In the genomic region with DNA sequence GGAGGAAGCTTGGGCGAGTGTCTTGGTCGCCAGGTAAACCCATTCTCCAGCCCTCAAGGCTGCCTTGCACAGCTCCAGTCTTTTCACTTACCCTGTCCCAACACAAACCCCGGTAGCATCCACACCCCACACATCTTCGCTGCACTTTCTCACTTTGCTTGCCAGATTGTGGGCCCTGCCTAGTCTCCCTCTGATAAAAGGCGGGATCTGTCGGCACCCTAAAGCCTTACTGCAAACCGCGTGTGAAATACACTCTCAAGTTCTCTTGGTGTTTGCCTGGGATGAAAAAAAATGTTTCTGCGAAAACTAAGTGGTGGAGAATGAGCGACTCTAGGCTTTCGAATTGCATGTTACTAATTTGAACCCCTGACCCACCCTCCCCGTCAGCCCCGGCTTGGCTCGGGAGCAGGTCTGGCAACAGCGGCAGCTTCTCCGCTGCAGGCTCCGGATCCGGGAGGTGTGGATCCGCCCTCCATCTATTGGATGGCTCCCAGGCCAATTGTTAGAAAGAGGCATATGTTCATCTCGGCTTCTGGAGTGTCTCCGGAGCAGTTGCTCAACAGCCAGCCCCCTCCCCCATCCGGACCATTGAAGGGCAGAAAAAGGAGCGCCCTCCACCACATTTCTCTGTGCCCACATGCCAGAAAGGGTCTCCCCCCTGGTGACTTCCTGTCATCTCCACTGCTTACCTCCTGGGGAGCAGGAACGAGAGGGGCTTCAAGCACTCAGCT, we compare ENCODE assay signal across 8 cellular contexts. TPM values are rescaled to one million over a fixed set of nuclear protein-coding genes. Genes with fewer than 3 reads are reported as not detected.
DNase-seq lines count a peak whose midpoint lies in the region; ATAC-seq, FAIRE-seq and TF ChIP-seq lines count a peak whose summit lies in the region.

No MANE protein-coding gene starts in this region.

- H3K27me3 ChIP-seq in MM.1S (replicated peaks; ENCODE audit: insufficient read depth, low read length) (peaks cover 31% of the 10 kb centered on the region), small intestine (ENCODE audit: control insufficient read depth in 2 of 2, insufficient read depth in 2 of 2, low read length in 2 of 2) (peaks cover 3 to 12% of the 10 kb centered on the region in 2 donors)

- H3K4me3 Mint-ChIP-seq in central memory CD8-positive, alpha-beta T cell, result peak overlapping the region; percentile 75

- no peak overlapping the region for H3K9ac ChIP-seq in MM.1S (ENCODE audit: low read length)

- no peaks in the 10 kb centered on the region for H3K9me2 ChIP-seq in MM.1S (replicated peaks; ENCODE audit: insufficient read depth, low read length)

- WGBS in small intestine, 3 donors, result 2 to 10% (median 3%) methylated on average over 23 to 24 of the region's 24 CpGs

- H3K4me3 ChIP-seq in MM.1S (ENCODE audit: low read length) (peak overlapping the region; percentile 42), small intestine (ENCODE audit: low read depth in 1 of 2, low read length in 2 of 2) (peak overlapping the region in 1 of 2 donors; percentile 24)

- H2AFZ ChIP-seq in MM.1S (ENCODE audit: low read length), result peak overlapping the region; percentile 83

- peaks cover 39% of the 10 kb centered on the region for H3K27me3 Mint-ChIP-seq in central memory CD8-positive, alpha-beta T cell

- H3K4me1 ChIP-seq in MM.1S (ENCODE audit: low read length) (no peaks in the 10 kb centered on the region), small intestine (ENCODE audit: control insufficient read depth in 2 of 2, insufficient read depth in 1 of 2, low read depth in 1 of 2, low read length in 1 of 2) (no peaks in the 10 kb centered on the region)

- no peak overlapping the region for H3K27ac Mint-ChIP-seq in central memory CD8-positive, alpha-beta T cell (ENCODE audit: low read depth)

- peaks cover 19% of the 10 kb centered on the region for H3K4me1 Mint-ChIP-seq in central memory CD8-positive, alpha-beta T cell

- H3K9me3 Mint-ChIP-seq in central memory CD8-positive, alpha-beta T cell, result no peaks in the 10 kb centered on the region

- no peak for TF ChIP-seq CTCF in MM.1S (IDR thresholded peaks at IDR 0.05; ENCODE audit: low read length)

- H3K9me3 ChIP-seq in MM.1S (replicated peaks; ENCODE audit: insufficient read depth, low read length) (no peaks in the 10 kb centered on the region), small intestine (ENCODE audit: control insufficient read depth, low read depth) (no peaks in the 10 kb centered on the region)

- ATAC-seq in activated CD4-positive, CD25-positive, alpha-beta regulatory T cell treated with anti-CD3 and anti-CD28 coated beads, Interleukin-2, amount 50 U/mL, for 24 hours, result peak; percentile 37 to 40
- ATAC-seq in SK-N-SH treated with all-trans-retinoic acid at 6 μM for 48 hours, result peak; percentile 65
- no peak for ATAC-seq in central memory CD8-positive, alpha-beta T cell (replicated peaks; ENCODE audit: extremely low read depth, poor library complexity, severe bottlenecking)
- ATAC-seq in GM21576 (IDR thresholded peaks at IDR 0.05; ENCODE audit: unreplicated experiment), result no peak

- no peak for DNase-seq in activated CD4-positive, CD25-positive, alpha-beta regulatory T cell treated with anti-CD3 and anti-CD28 coated beads, Interleukin-2, amount 50 U/mL, for 72 hours
- DNase-seq in MM.1S (peak; percentile 53), small intestine (peak; percentile 58)
- no peak for DNase-seq in central memory CD8-positive, alpha-beta T cell (ENCODE audit: low spot score in 2 of 2)

- H3K4me2 ChIP-seq in MM.1S (ENCODE audit: low read depth, low read length), result peak overlapping the region; percentile 91

- H3K27ac ChIP-seq in MM.1S (ENCODE audit: low read length) (no peak overlapping the region), small intestine (ENCODE audit: low read depth in 1 of 2, low read length in 1 of 2) (no peak overlapping the region)

- FAIRE-seq in islet of Langerhans (lab: Jason Lieb, UNC) (peak; percentile 41), small intestine (lab: Jason Lieb, UNC) (no peak)

- H3K79me2 ChIP-seq in MM.1S (ENCODE audit: low read length), result no peaks in the 10 kb centered on the region

- no peaks in the 10 kb centered on the region for H3K36me3 ChIP-seq in MM.1S (replicated peaks; ENCODE audit: insufficient read depth, low read length)
- no peaks in the 10 kb centered on the region for H3K36me3 ChIP-seq in small intestine (ENCODE audit: control insufficient read depth in 2 of 2, insufficient read depth in 2 of 2, low read length in 2 of 2)

- no peaks in the 10 kb centered on the region for H4K20me1 ChIP-seq in MM.1S (ENCODE audit: insufficient read depth, low read length)

- no peaks in the 10 kb centered on the region for H3K36me3 Mint-ChIP-seq in central memory CD8-positive, alpha-beta T cell (ENCODE audit: insufficient read depth)

- no peaks in the 10 kb centered on the region for H3F3A ChIP-seq in MM.1S (ENCODE audit: insufficient read depth, low read length)

TF ChIP-seq in SK-N-SH treated with all-trans-retinoic acid at 6 μM for 48 hours, 23 proteins besides CTCF, POLR2A, EP300 and RAD21 (continues in another document):
- TF ChIP-seq GLIS3 (CRISPR knock-in tag; IDR thresholded peaks at IDR 0.05), result no peak
- no peak; the same call in 1 of the 2 replicates for TF ChIP-seq TCF4 (CRISPR knock-in tag; IDR thresholded peaks at IDR 0.05; ENCODE audit: borderline replicate concordance)
- TF ChIP-seq, protein P1, sequence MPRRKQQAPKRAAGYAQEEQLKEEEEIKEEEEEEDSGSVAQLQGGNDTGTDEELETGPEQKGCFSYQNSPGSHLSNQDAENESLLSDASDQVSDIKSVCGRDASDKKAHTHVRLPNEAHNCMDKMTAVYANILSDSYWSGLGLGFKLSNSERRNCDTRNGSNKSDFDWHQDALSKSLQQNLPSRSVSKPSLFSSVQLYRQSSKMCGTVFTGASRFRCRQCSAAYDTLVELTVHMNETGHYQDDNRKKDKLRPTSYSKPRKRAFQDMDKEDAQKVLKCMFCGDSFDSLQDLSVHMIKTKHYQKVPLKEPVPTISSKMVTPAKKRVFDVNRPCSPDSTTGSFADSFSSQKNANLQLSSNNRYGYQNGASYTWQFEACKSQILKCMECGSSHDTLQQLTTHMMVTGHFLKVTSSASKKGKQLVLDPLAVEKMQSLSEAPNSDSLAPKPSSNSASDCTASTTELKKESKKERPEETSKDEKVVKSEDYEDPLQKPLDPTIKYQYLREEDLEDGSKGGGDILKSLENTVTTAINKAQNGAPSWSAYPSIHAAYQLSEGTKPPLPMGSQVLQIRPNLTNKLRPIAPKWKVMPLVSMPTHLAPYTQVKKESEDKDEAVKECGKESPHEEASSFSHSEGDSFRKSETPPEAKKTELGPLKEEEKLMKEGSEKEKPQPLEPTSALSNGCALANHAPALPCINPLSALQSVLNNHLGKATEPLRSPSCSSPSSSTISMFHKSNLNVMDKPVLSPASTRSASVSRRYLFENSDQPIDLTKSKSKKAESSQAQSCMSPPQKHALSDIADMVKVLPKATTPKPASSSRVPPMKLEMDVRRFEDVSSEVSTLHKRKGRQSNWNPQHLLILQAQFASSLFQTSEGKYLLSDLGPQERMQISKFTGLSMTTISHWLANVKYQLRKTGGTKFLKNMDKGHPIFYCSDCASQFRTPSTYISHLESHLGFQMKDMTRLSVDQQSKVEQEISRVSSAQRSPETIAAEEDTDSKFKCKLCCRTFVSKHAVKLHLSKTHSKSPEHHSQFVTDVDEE (CRISPR knock-in tag; IDR thresholded peaks at IDR 0.05), result no peak
- TF ChIP-seq ISL1 (CRISPR knock-in tag; IDR thresholded peaks at IDR 0.05), result no peak
- no peak for TF ChIP-seq BACH2 (CRISPR knock-in tag; IDR thresholded peaks at IDR 0.05; ENCODE audit: borderline replicate concordance)
- TF ChIP-seq, protein P2, sequence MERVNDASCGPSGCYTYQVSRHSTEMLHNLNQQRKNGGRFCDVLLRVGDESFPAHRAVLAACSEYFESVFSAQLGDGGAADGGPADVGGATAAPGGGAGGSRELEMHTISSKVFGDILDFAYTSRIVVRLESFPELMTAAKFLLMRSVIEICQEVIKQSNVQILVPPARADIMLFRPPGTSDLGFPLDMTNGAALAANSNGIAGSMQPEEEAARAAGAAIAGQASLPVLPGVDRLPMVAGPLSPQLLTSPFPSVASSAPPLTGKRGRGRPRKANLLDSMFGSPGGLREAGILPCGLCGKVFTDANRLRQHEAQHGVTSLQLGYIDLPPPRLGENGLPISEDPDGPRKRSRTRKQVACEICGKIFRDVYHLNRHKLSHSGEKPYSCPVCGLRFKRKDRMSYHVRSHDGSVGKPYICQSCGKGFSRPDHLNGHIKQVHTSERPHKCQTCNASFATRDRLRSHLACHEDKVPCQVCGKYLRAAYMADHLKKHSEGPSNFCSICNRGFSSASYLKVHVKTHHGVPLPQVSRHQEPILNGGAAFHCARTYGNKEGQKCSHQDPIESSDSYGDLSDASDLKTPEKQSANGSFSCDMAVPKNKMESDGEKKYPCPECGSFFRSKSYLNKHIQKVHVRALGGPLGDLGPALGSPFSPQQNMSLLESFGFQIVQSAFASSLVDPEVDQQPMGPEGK (CRISPR knock-in tag; IDR thresholded peaks at IDR 0.05; ENCODE audit: borderline replicate concordance), result no peak
- no peak for TF ChIP-seq PPARA (CRISPR knock-in tag; IDR thresholded peaks at IDR 0.05; ENCODE audit: borderline replicate concordance)
- no peak for TF ChIP-seq SNAI2 (CRISPR knock-in tag; IDR thresholded peaks at IDR 0.05)
- TF ChIP-seq, protein P3, sequence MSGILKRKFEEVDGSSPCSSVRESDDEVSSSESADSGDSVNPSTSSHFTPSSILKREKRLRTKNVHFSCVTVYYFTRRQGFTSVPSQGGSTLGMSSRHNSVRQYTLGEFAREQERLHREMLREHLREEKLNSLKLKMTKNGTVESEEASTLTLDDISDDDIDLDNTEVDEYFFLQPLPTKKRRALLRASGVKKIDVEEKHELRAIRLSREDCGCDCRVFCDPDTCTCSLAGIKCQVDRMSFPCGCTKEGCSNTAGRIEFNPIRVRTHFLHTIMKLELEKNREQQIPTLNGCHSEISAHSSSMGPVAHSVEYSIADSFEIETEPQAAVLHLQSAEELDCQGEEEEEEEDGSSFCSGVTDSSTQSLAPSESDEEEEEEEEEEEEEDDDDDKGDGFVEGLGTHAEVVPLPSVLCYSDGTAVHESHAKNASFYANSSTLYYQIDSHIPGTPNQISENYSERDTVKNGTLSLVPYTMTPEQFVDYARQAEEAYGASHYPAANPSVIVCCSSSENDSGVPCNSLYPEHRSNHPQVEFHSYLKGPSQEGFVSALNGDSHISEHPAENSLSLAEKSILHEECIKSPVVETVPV (CRISPR knock-in tag; IDR thresholded peaks at IDR 0.05), result no peak

RNA-seq across cellular contexts. Expression of a gene that starts 3.0 kb away (rescaled TPM):
- 1 to 10 TPM in 2 of 3 donors, not detected in 1; 1.3 to 2.0 TPM for polyA plus RNA-seq in small intestine

RNA-seq across cellular contexts. Expression of a gene that starts 31.7 kb away (rescaled TPM):
- 1,000 to 10,000 TPM in 2 of 3 donors, 100 to 1,000 TPM in 1; 548 to 1,411 (median 1,229) TPM for polyA plus RNA-seq in small intestine

Comparison
In these comparisons a context has a peak if more than half of its experiments do, and no peak if none do; other contexts are left out.
1. ATAC-seq: peak in activated CD4-positive, CD25-positive, alpha-beta regulatory T cell treated with anti-CD3 and anti-CD28 coated beads, Interleukin-2, amount 50 U/mL, for 24 hours (2 of 2) and SK-N-SH treated with all-trans-retinoic acid at 6 μM for 48 hours (single experiment); none in central memory CD8-positive, alpha-beta T cell (single experiment) and GM21576 (single experiment).
2. DNase-seq: peak in MM.1S (single experiment) and small intestine (single experiment); none in activated CD4-positive, CD25-positive, alpha-beta regulatory T cell treated with anti-CD3 and anti-CD28 coated beads, Interleukin-2, amount 50 U/mL, for 72 hours (single experiment) and central memory CD8-positive, alpha-beta T cell (0 of 2).